ENCODE assay signal across 14 cellular contexts in the genomic region with DNA sequence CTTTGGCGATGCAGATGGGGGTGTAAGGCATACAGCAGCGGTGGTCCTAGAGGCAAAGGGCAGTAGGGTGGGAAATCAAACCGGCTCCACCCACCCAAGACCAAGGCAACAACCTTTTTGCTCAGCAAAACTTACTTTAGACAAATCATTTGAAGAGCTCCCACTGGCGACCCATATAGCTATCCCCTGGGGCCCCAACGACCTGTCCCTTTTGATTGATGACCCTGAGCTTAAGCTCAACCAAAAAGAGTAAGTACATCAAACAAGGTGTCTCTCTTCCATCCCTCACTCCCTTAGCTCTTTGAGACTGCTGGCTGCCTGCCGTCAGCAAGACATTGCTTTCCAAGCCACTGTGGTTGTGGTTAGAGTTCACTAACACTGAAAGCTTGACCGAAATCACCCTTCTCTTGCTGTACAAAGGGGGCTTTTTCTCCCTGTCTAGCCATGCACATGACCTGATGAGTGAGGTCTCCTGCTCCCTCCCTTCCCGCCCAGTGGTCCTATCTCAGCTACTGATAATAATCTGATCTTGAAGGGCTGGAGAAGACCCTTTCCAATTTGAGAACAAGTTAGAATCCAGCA. TPM values are rescaled to one million over a fixed set of nuclear protein-coding genes. Genes with fewer than 3 reads are reported as not detected.
DNase-seq lines count a peak whose midpoint lies in the region; ATAC-seq and TF ChIP-seq lines count a peak whose summit lies in the region.
"Had no signal": no experiment of that assay in that cellular context is flagged by ENCODE, and none has a peak within 500 bp of the region (broad histone marks: within the 10 kb centered on the region; RNA-seq: fewer than 3 reads in every experiment).

No MANE protein-coding gene starts in this region.

- no peak overlapping the region for H3K4me3 Mint-ChIP-seq in immature natural killer cell
- H3K4me3 Mint-ChIP-seq: activated T-cell treated with anti-CD3 and anti-CD28 coated beads, Interleukin-2, amount 50 U/mL, for 24 hours had no signal

- no peaks in the 10 kb centered on the region for H3K9me3 ChIP-seq in OCI-LY7 (ENCODE audit: low read length)
- H3K9me3 ChIP-seq: right atrium auricular region, transverse colon had no signal

- peak; percentile 79 for ATAC-seq in GM18861 (IDR thresholded peaks at IDR 0.05; ENCODE audit: unreplicated experiment)
- peak; percentile 47 for ATAC-seq in GM21619 (IDR thresholded peaks at IDR 0.05; ENCODE audit: unreplicated experiment)
- ATAC-seq in HG03135 (IDR thresholded peaks at IDR 0.05; ENCODE audit: unreplicated experiment) = peak; percentile 52

- no TSS peak for BruUV-seq in OCI-LY7 (replicated peaks; lab: Mats Ljungman, UMichigan)

- H3K79me2 ChIP-seq in OCI-LY7 (ENCODE audit: insufficient read depth, low read depth, low read length) = no peaks in the 10 kb centered on the region

- POLR2A ChIA-PET in OCI-LY7 (lab: Charles Lee) = interaction anchor here (0.6 to 1.3 kb wide), 5 partner anchors 9 to 129 kb away, joined by 3 to 4 read pairs (median 3); no protein-coding TSS in a partner anchor

- H3K4me3 ChIP-seq in OCI-LY7 (ENCODE audit: low read depth, low read length, poor library complexity, severe bottlenecking) = no peak overlapping the region
- H3K4me3 ChIP-seq: right atrium auricular region, transverse colon had no signal

- H3K4me1 ChIP-seq in OCI-LY7 (ENCODE audit: insufficient read depth, low read length, poor library complexity, severe bottlenecking) = peaks cover 23% of the 10 kb centered on the region

- peaks cover 92% of the 10 kb centered on the region for H3K36me3 ChIP-seq in OCI-LY7 (ENCODE audit: insufficient read depth, low read length)

- no peak overlapping the region for H2AFZ ChIP-seq in OCI-LY7 (ENCODE audit: low read length)

- CTCF ChIA-PET in OCI-LY7 (lab: Charles Lee; ENCODE audit: unreplicated experiment) = no interaction called here

- H3K9me2 ChIP-seq in OCI-LY7 (ENCODE audit: insufficient read depth, low read length) = no peaks in the 10 kb centered on the region

- intact Hi-C loops in OCI-LY7 (cut with micrococcal nuclease; ENCODE audit: unreplicated experiment) = no loop called here

- peaks cover 14 to 18% of the 10 kb centered on the region in 2 donors for H3K4me1 Mint-ChIP-seq in immature natural killer cell

- H3K27me3 Mint-ChIP-seq in immature natural killer cell (ENCODE audit: low read depth in 3 of 3) = no peaks in the 10 kb centered on the region
- H3K27me3 Mint-ChIP-seq: activated T-cell treated with anti-CD3 and anti-CD28 coated beads, Interleukin-2, amount 50 U/mL, for 24 hours had no signal

- no peaks in the 10 kb centered on the region; the same call in 1 of the 2 replicates for H4K20me1 ChIP-seq in OCI-LY7 (ENCODE audit: insufficient read depth, low read length)

- no peak overlapping the region for H3K4me2 ChIP-seq in OCI-LY7 (ENCODE audit: low read length)

- no peak overlapping the region for H3K27ac ChIP-seq in OCI-LY7 (ENCODE audit: low read depth, low read length, poor library complexity, severe bottlenecking)
- H3K27ac ChIP-seq: brain microvascular endothelial cell, right atrium auricular region, transverse colon, VCaP had no signal

- H3K27ac Mint-ChIP-seq in immature natural killer cell = peak overlapping the region in 4 of 6 donors; percentile 6 to 50 (median 10)
- H3K27ac Mint-ChIP-seq: activated T-cell treated with anti-CD3 and anti-CD28 coated beads, Interleukin-2, amount 50 U/mL, for 24 hours had no signal

- no peak for TF ChIP-seq CTCF in OCI-LY7 (conservative IDR thresholded peaks at IDR 0.05; ENCODE audit: low read length)

- no peak for DNase-seq in immature natural killer cell
- DNase-seq in SIG-M5 (lab: John Stamatoyannopoulos, UW) = no peak
- no peak for DNase-seq in OCI-LY7 (ENCODE audit: low spot score)
- no peak for DNase-seq in epidermal melanocyte (ENCODE audit: insufficient read length, low spot score)
- no peak for DNase-seq in HuH-7.5 (ENCODE audit: low spot score)
- DNase-seq: activated T-cell treated with anti-CD3 and anti-CD28 coated beads, Interleukin-2, amount 50 U/mL, for 24 hours; brain microvascular endothelial cell; NCI-H510A; transverse colon had no signal

- no peaks in the 10 kb centered on the region for H3K9me3 Mint-ChIP-seq in immature natural killer cell
- H3K9me3 Mint-ChIP-seq: activated T-cell treated with anti-CD3 and anti-CD28 coated beads, Interleukin-2, amount 50 U/mL, for 24 hours had no signal

- peaks cover 15 to 56% (median 21%) of the 10 kb centered on the region in 3 donors for H3K36me3 Mint-ChIP-seq in immature natural killer cell

RNA-seq across cellular contexts. Expression of a gene that starts 42.3 kb away (rescaled TPM):
- 10 to 100 TPM; 36.4 to 71.7 (median 57.7) TPM for polyA plus RNA-seq in immature natural killer cell
- 234 and 237 TPM in 2 replicates for total RNA-seq in OCI-LY7 (2014; rRNA removed; shearing (Covaris generic))
- 130 and 136 TPM in 2 replicates for total RNA-seq in OCI-LY7 (2022)
